In genomic region chr1:68197891-68198290, GRCh38 we compare ENCODE assay signal across 9 cellular contexts. TPM values are rescaled to one million over a fixed set of nuclear protein-coding genes. Genes with fewer than 3 reads are reported as not detected.
DNase-seq lines count a peak whose midpoint lies in the region; ATAC-seq and TF ChIP-seq lines count a peak whose summit lies in the region.
"Had no signal": no experiment of that assay in that cellular context is flagged by ENCODE, and none has a peak within 500 bp of the region (broad histone marks: within the 10 kb centered on the region; RNA-seq: fewer than 3 reads in every experiment).

No MANE protein-coding gene starts in this region.

- H3K27ac ChIP-seq in foreskin keratinocyte (peak overlapping the region; percentile 34), spleen (no peak overlapping the region)

- intact Hi-C loops in sciatic nerve (cut with DNase I), result no loop called here
- intact Hi-C loops in spleen (cut with DNase I; ENCODE audit: low total_unique reads), result no loop called here

- H3K27me3 ChIP-seq in foreskin keratinocyte (no peaks in the 10 kb centered on the region), spleen (replicated peaks in 1 of 7) (no peaks in the 10 kb centered on the region)

- TF ChIP-seq CTCF in foreskin keratinocyte (conservative IDR thresholded peaks at IDR 0.05) (no peak), spleen (IDR thresholded peaks at IDR 0.05 in 8 of 11, conservative IDR thresholded peaks at IDR 0.05 in 3 of 11) (no peak)

- H3K4me3 ChIP-seq in spleen, result no peak overlapping the region

- peak; percentile 96 for ATAC-seq in foreskin keratinocyte
- ATAC-seq in sciatic nerve, result peak; percentile 77
- ATAC-seq in GM18861 (IDR thresholded peaks at IDR 0.05; ENCODE audit: unreplicated experiment), result no peak
- no peak for ATAC-seq in HG02642 (IDR thresholded peaks at IDR 0.05; ENCODE audit: poor library complexity, unreplicated experiment)

- WGBS in spleen, 5 donors, result 94 to 100% (median 97%) methylated on average over 1 of the region's 1 CpG

- peaks cover 0 to 6% (median 0%) of the 10 kb centered on the region in 6 donors for H3K36me3 ChIP-seq in spleen

- TF ChIP-seq POLR2A in spleen (IDR thresholded peaks at IDR 0.05), result no peak

- H3K9me3 ChIP-seq in spleen, result no peaks in the 10 kb centered on the region

- H3K4me1 ChIP-seq in foreskin keratinocyte (peaks cover 31% of the 10 kb centered on the region), spleen (peaks cover 0 to 5% (median 0%) of the 10 kb centered on the region in 6 donors)

- peak; percentile 72 for DNase-seq in HT1080 (ENCODE audit: low read depth)
- DNase-seq in NCI-H748 treated with DMSO at 0.1 percent for 48 hours (lab: John Stamatoyannopoulos, UW), result peak; percentile 95
- peak; percentile 77 for DNase-seq in foreskin keratinocyte
- no peak for DNase-seq in sciatic nerve (ENCODE audit: low spot score)
- no peak for DNase-seq in spleen
- no peak for DNase-seq in UCSD-AML1 (lab: John Stamatoyannopoulos, UW; ENCODE audit: unreplicated experiment)
- DNase-seq: NCI-H1694 had no signal

RNA-seq across cellular contexts. Expression of gene WLS, which starts 34.4 kb away (rescaled TPM):
- total RNA-seq in HT1080 (2014; rRNA removed; shearing (Covaris generic)), result 40.5 and 61.4 TPM in 2 replicates
- 55.1 and 56.2 TPM in 2 replicates for polyA plus RNA-seq in HT1080 (2015; cell fraction: cytosol; rRNA removed)
- 100 and 123 TPM in 2 replicates for polyA plus RNA-seq in HT1080 (2015; cell fraction: nucleus; rRNA removed)
- 70.4 and 71.0 TPM in 2 replicates for total RNA-seq in foreskin keratinocyte
- polyA plus RNA-seq in foreskin keratinocyte, result 48.7 and 52.2 TPM in 2 replicates
- total RNA-seq in sciatic nerve, result 81.9 TPM
- total RNA-seq in spleen, result 10 to 100 TPM; 31.6 to 67.2 (median 61.7) TPM
- 1 to 10 TPM; 5.6 to 9.3 (median 8.8) TPM for polyA plus RNA-seq in spleen

Comparison
In these comparisons a context has a peak if more than half of its experiments do, and no peak if none do; other contexts are left out.
1. DNase-seq: peak in HT1080 (single experiment), NCI-H748 treated with DMSO at 0.1 percent for 48 hours (single experiment) and foreskin keratinocyte (2 of 2); none in sciatic nerve (single experiment), spleen (single experiment) and UCSD-AML1 (single experiment).
2. ATAC-seq: peak in foreskin keratinocyte (single experiment) and sciatic nerve (single experiment); none in GM18861 (single experiment) and HG02642 (single experiment).